In the genomic region with DNA sequence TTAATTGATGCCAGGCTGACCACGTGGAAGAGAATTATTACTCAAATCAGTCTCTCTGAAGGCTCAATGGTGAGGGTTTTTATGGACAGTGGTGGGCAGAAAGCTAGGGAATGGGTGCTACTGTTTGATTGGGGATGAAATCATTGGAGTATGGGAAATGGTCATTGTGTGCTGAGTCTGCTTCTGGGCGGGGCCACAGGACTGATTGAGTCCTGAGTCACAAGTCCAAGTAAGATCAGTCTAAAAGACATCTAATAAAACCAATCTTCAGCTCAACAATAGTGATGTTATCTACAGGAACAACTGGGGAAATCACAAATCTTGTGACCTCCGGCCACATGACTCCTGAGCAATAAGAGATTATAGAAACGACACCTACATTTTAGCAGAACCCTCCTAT, we compare ENCODE assay signal across 17 cellular contexts.
A peak's percentile ranks its signal among the peaks of the same experiment; 100 is the strongest.
DNase-seq lines count a peak whose midpoint lies in the region; ATAC-seq and TF ChIP-seq lines count a peak whose summit lies in the region.
"Had no signal": no experiment of that assay in that cellular context is flagged by ENCODE, and none has a peak within 500 bp of the region (broad histone marks: within the 10 kb centered on the region; RNA-seq: fewer than 3 reads in every experiment).

No MANE protein-coding gene starts in this region.

- H3K4me3 ChIP-seq in GM23338 (no peak overlapping the region), hepatocyte (no peak overlapping the region), heart left ventricle (no peak overlapping the region)
- H3K4me3 ChIP-seq: BLaER1 treated with 17β-estradiol and CSF1 and Interleukin-3, amounts not matched to agents 10 nM and 100 nM; GM12878 had no signal

- H3K36me3 ChIP-seq in GM23338 (ENCODE audit: insufficient read depth): no peaks in the 10 kb centered on the region
- no peaks in the 10 kb centered on the region for H3K36me3 ChIP-seq in hepatocyte (replicated peaks; ENCODE audit: insufficient read depth, low read depth)
- no peaks in the 10 kb centered on the region for H3K36me3 ChIP-seq in heart left ventricle
- H3K36me3 ChIP-seq: BLaER1 treated with 17β-estradiol and CSF1 and Interleukin-3, amounts not matched to agents 10 nM and 100 nM had no signal

- 0 out of 2 replicates have a peak, but pooled peaks cover 4% of the 10 kb centered on the region for H3K9me2 ChIP-seq in GM23338 (ENCODE audit: insufficient read depth)
- H3K9me2 ChIP-seq in hepatocyte (replicated peaks; ENCODE audit: insufficient read depth): no peaks in the 10 kb centered on the region

- DNase-seq in GM23338 (ENCODE audit: low spot score) (no peak), RWPE1 (ENCODE audit: low spot score) (peak; percentile 3), hepatocyte (ENCODE audit: low spot score) (peak; percentile 7), HuH-7.5 (ENCODE audit: low spot score) (no peak), heart left ventricle (no peak)
- DNase-seq: Calu3; CD8-positive, alpha-beta T cell; DMS79 treated with DMSO at 0.1 percent for 48 hours; GOT3; H7; HFFc6 had no signal

- no peaks in the 10 kb centered on the region for H3K9me3 Mint-ChIP-seq in GM23338
- H3K9me3 Mint-ChIP-seq: CD8-positive, alpha-beta T cell had no signal

- H3K79me2 ChIP-seq in GM23338 (replicated peaks; ENCODE audit: insufficient read depth): no peaks in the 10 kb centered on the region
- H3K79me2 ChIP-seq in hepatocyte: no peaks in the 10 kb centered on the region

- H3K9me3 ChIP-seq in hepatocyte (ENCODE audit: low read depth) (no peaks in the 10 kb centered on the region), heart left ventricle (no peaks in the 10 kb centered on the region)
- H3K9me3 ChIP-seq: BLaER1 treated with 17β-estradiol and CSF1 and Interleukin-3, amounts not matched to agents 10 nM and 100 nM had no signal

- TF ChIP-seq CTCF in GM23338 (conservative IDR thresholded peaks at IDR 0.05; ENCODE audit: low read depth in 2 of 2) (no peak), RWPE1 (conservative IDR thresholded peaks at IDR 0.05; ENCODE audit: low read depth) (no peak), hepatocyte (IDR thresholded peaks at IDR 0.05; ENCODE audit: poor library complexity) (no peak), heart left ventricle (IDR thresholded peaks at IDR 0.05) (no peak)

- peaks cover 1% of the 10 kb centered on the region for H3K27me3 Mint-ChIP-seq in GM23338 (ENCODE audit: insufficient read depth, low read depth, poor library complexity)
- H3K27me3 Mint-ChIP-seq: B cell had no signal

- CTCF ChIA-PET in RWPE1 (lab: Yijun Ruan, JAX): interaction anchor here (0.6 kb wide), 1 partner anchor 399 kb away, joined by 3 read pairs; no protein-coding TSS in a partner anchor

- H3K4me1 Mint-ChIP-seq in GM23338: peaks cover 9% of the 10 kb centered on the region; the same call in 2 of the 3 replicates
- H3K4me1 Mint-ChIP-seq: B cell had no signal

- POLR2A ChIA-PET in RWPE1 (lab: Yijun Ruan, JAX; ENCODE audit: low non-redundant PET): no interaction called here

- H3K4me3 Mint-ChIP-seq in GM23338: no peak overlapping the region
- H3K4me3 Mint-ChIP-seq: B cell; CD8-positive, alpha-beta T cell; HFFc6 had no signal

- intact Hi-C loops in heart left ventricle (cut with DNase I): no loop called here

- WGBS in hepatocyte (ENCODE audit: low lambda C conversion rate, missing lambda C conversion rate): 76% methylated on average over 4 of the region's 4 CpGs
- WGBS in heart left ventricle, 4 donors: 72 to 88% (median 79%) methylated on average over 4 of the region's 4 CpGs

- ATAC-seq in GM23338 (no peak), heart left ventricle (no peak), GM21619 (IDR thresholded peaks at IDR 0.05; ENCODE audit: unreplicated experiment) (no peak)
- ATAC-seq: CD8-positive, alpha-beta T cell; GM12878; HCT116; HepG2 had no signal

- H3K27me3 ChIP-seq in GM23338 (ENCODE audit: insufficient read depth): no peaks in the 10 kb centered on the region
- no peaks in the 10 kb centered on the region for H3K27me3 ChIP-seq in hepatocyte
- H3K27me3 ChIP-seq in heart left ventricle: no peaks in the 10 kb centered on the region
- H3K27me3 ChIP-seq: BLaER1 treated with 17β-estradiol and CSF1 and Interleukin-3, amounts not matched to agents 10 nM and 100 nM had no signal

- no peak overlapping the region; the same call in 1 of the 2 replicates for H3K27ac Mint-ChIP-seq in GM23338
- H3K27ac Mint-ChIP-seq: B cell; CD8-positive, alpha-beta T cell; HFFc6 had no signal

- no peaks in the 10 kb centered on the region for H3F3A ChIP-seq in GM23338 (replicated peaks; ENCODE audit: low read depth)

- H3K27ac ChIP-seq in GM23338 (ENCODE audit: low read depth): no peak overlapping the region
- no peak overlapping the region for H3K27ac ChIP-seq in RWPE1
- no peak overlapping the region for H3K27ac ChIP-seq in hepatocyte
- no peak overlapping the region for H3K27ac ChIP-seq in heart left ventricle
- H3K27ac ChIP-seq: BLaER1 treated with 17β-estradiol and CSF1 and Interleukin-3, amounts not matched to agents 10 nM and 100 nM had no signal

- peak overlapping the region; percentile 47; the same call in 1 of the 2 replicates for H2AFZ ChIP-seq in GM23338
- no peak overlapping the region for H2AFZ ChIP-seq in hepatocyte

- H3K4me2 ChIP-seq in GM23338 (no peak overlapping the region), hepatocyte (no peak overlapping the region)
- H3K4me2 ChIP-seq: BLaER1 treated with 17β-estradiol and CSF1 and Interleukin-3, amounts not matched to agents 10 nM and 100 nM had no signal

- H3K36me3 Mint-ChIP-seq in GM23338 (ENCODE audit: low read depth): no peaks in the 10 kb centered on the region
- H3K36me3 Mint-ChIP-seq: CD8-positive, alpha-beta T cell had no signal

- H3K4me1 ChIP-seq in GM23338 (ENCODE audit: insufficient read depth) (peaks cover 6% of the 10 kb centered on the region), hepatocyte (ENCODE audit: insufficient read depth) (no peaks in the 10 kb centered on the region), heart left ventricle (no peaks in the 10 kb centered on the region)
- H3K4me1 ChIP-seq: BLaER1 treated with 17β-estradiol and CSF1 and Interleukin-3, amounts not matched to agents 10 nM and 100 nM had no signal

- TF ChIP-seq POLR2A in heart left ventricle (IDR thresholded peaks at IDR 0.05): no peak

- no peaks in the 10 kb centered on the region for H4K20me1 ChIP-seq in GM23338 (replicated peaks; ENCODE audit: insufficient read depth)
- H4K20me1 ChIP-seq in hepatocyte (ENCODE audit: insufficient read depth, poor library complexity, severe bottlenecking): no peaks in the 10 kb centered on the region
- H4K20me1 ChIP-seq: BLaER1 treated with 17β-estradiol and CSF1 and Interleukin-3, amounts not matched to agents 10 nM and 100 nM had no signal

TF ChIP-seq in GM23338, 12 proteins besides CTCF, POLR2A, EP300 and RAD21:
- TF ChIP-seq ZNF114 (CRISPR knock-in tag; IDR thresholded peaks at IDR 0.05): no peak

Comparison
In these comparisons a context has a peak if more than half of its experiments do, and no peak if none do; other contexts are left out.
1. DNase-seq: peak in RWPE1 (single experiment) and hepatocyte (single experiment); none in GM23338 (single experiment), HuH-7.5 (single experiment) and heart left ventricle (0 of 5).